Comparison of ENCODE assay signal across 20 cellular contexts in genomic region chr1:6487804-6488484, GRCh38. TPM values are rescaled to one million over a fixed set of nuclear protein-coding genes. Genes with fewer than 3 reads are reported as not detected.
A peak's percentile ranks its signal among the peaks of the same experiment; 100 is the strongest.
DNase-seq lines count a peak whose midpoint lies in the region; ATAC-seq, FAIRE-seq and TF ChIP-seq lines count a peak whose summit lies in the region.
"Had no signal": no experiment of that assay in that cellular context is flagged by ENCODE, and none has a peak within 500 bp of the region (broad histone marks: within the 10 kb centered on the region; RNA-seq: fewer than 3 reads in every experiment).

No MANE protein-coding gene starts in this region.

- peaks cover 4% of the 10 kb centered on the region for H3K27me3 Mint-ChIP-seq in type B pancreatic cell
- H3K27me3 Mint-ChIP-seq in activated T-cell treated with anti-CD3 and anti-CD28 coated beads, Interleukin-2, amount 50 U/mL, for 24 hours: peaks cover 39% of the 10 kb centered on the region
- peaks cover 5 to 37% (median 21%) of the 10 kb centered on the region in 5 donors for H3K27me3 Mint-ChIP-seq in naive thymus-derived CD8-positive, alpha-beta T cell

- no peaks in the 10 kb centered on the region for H4K20me1 ChIP-seq in keratinocyte (ENCODE audit: control insufficient read depth, extremely low read depth, insufficient read depth, low read length)

- no peaks in the 10 kb centered on the region for H3K9me3 ChIP-seq in RWPE2 (ENCODE audit: severe bottlenecking)
- no peaks in the 10 kb centered on the region for H3K9me3 ChIP-seq in keratinocyte (ENCODE audit: control insufficient read depth, low read depth, low read length)

- peak overlapping the region; percentile 62 for H3K4me3 Mint-ChIP-seq in type B pancreatic cell
- no peak overlapping the region for H3K4me3 Mint-ChIP-seq in stimulated activated effector memory CD8-positive, alpha-beta T cell treated with anti-CD3 and anti-CD28 coated beads, Interleukin-12 subunit alpha, Interleukin-12 subunit beta, amount 100 ng/mL, for 72 hours
- no peak overlapping the region for H3K4me3 Mint-ChIP-seq in activated T-cell treated with anti-CD3 and anti-CD28 coated beads, Interleukin-2, amount 50 U/mL, for 24 hours
- H3K4me3 Mint-ChIP-seq in naive thymus-derived CD8-positive, alpha-beta T cell: peak overlapping the region in 1 of 10 donors; percentile 22
- H3K4me3 Mint-ChIP-seq: H9 had no signal

- FAIRE-seq in bronchial epithelial cell (lab: Jason Lieb, UNC) (peak; percentile 36), keratinocyte (lab: Jason Lieb, UNC) (no peak)
- FAIRE-seq: GM19239 had no signal

- no peak overlapping the region for H2AFZ ChIP-seq in keratinocyte (ENCODE audit: control insufficient read depth, low read length)

- no peak for ATAC-seq in RWPE2 (ENCODE audit: low read depth)
- ATAC-seq in stimulated activated effector memory CD8-positive, alpha-beta T cell treated with anti-CD3 and anti-CD28 coated beads, Interleukin-12 subunit alpha, Interleukin-12 subunit beta, amount 100 ng/mL, for 72 hours: no peak
- no peak for ATAC-seq in naive thymus-derived CD8-positive, alpha-beta T cell

- H3K27ac ChIP-seq in RWPE2 (ENCODE audit: poor library complexity, severe bottlenecking) (peak overlapping the region; percentile 99), keratinocyte (ENCODE audit: control insufficient read depth, insufficient read depth, low read length) (peak overlapping the region; percentile 100)

- no peaks in the 10 kb centered on the region for H3K36me3 Mint-ChIP-seq in type B pancreatic cell
- no peaks in the 10 kb centered on the region for H3K36me3 Mint-ChIP-seq in stimulated activated effector memory CD8-positive, alpha-beta T cell treated with anti-CD3 and anti-CD28 coated beads, Interleukin-12 subunit alpha, Interleukin-12 subunit beta, amount 100 ng/mL, for 72 hours
- H3K36me3 Mint-ChIP-seq in activated T-cell treated with anti-CD3 and anti-CD28 coated beads, Interleukin-2, amount 50 U/mL, for 24 hours (ENCODE audit: low read depth): no peaks in the 10 kb centered on the region
- peaks cover 0 to 3% (median 0%) of the 10 kb centered on the region in 3 donors for H3K36me3 Mint-ChIP-seq in naive thymus-derived CD8-positive, alpha-beta T cell

- peaks cover 27% of the 10 kb centered on the region for H3K4me1 ChIP-seq in RWPE2 (ENCODE audit: insufficient read depth, poor library complexity, severe bottlenecking)
- H3K4me1 ChIP-seq in keratinocyte (ENCODE audit: control insufficient read depth, extremely low read depth, insufficient read depth, low read length): peaks cover 60% of the 10 kb centered on the region

- H3K9ac ChIP-seq in keratinocyte (ENCODE audit: control insufficient read depth, extremely low read depth, insufficient read depth, low read length): peak overlapping the region; percentile 100

- no peaks in the 10 kb centered on the region for H3K9me3 Mint-ChIP-seq in type B pancreatic cell
- no peaks in the 10 kb centered on the region for H3K9me3 Mint-ChIP-seq in stimulated activated effector memory CD8-positive, alpha-beta T cell treated with anti-CD3 and anti-CD28 coated beads, Interleukin-12 subunit alpha, Interleukin-12 subunit beta, amount 100 ng/mL, for 72 hours
- H3K9me3 Mint-ChIP-seq in activated T-cell treated with anti-CD3 and anti-CD28 coated beads, Interleukin-2, amount 50 U/mL, for 24 hours: no peaks in the 10 kb centered on the region
- no peaks in the 10 kb centered on the region for H3K9me3 Mint-ChIP-seq in naive thymus-derived CD8-positive, alpha-beta T cell
- H3K9me3 Mint-ChIP-seq: CD4-positive, alpha-beta memory T cell; H9 had no signal

- H3K4me3 ChIP-seq in RWPE2 (ENCODE audit: severe bottlenecking): no peak overlapping the region
- H3K4me3 ChIP-seq in bronchial epithelial cell (ENCODE audit: low read depth, low read length): no peak overlapping the region
- H3K4me3 ChIP-seq in keratinocyte (ENCODE audit: control insufficient read depth in 2 of 3, extremely low read depth in 1 of 3, insufficient read depth in 2 of 3, low read depth in 1 of 3, low read length in 3 of 3): peak overlapping the region in 2 of 3 experiments; percentile 16 to 57

- dilution Hi-C loops in keratinocyte (cut with MboI; ENCODE audit: extremely low pct_ligation_motif_present, low sequenced_read_pairs): no loop called here

- DNase-seq in RWPE2 (ENCODE audit: low spot score): no peak
- no peak for DNase-seq in bronchial epithelial cell (ENCODE audit: low read depth)
- no peak for DNase-seq in keratinocyte (ENCODE audit: low read depth, low spot score)
- DNase-seq in type B pancreatic cell (ENCODE audit: extremely low spot score, unreplicated experiment): no peak
- DNase-seq in stimulated activated effector memory CD8-positive, alpha-beta T cell treated with anti-CD3 and anti-CD28 coated beads, Interleukin-12 subunit alpha, Interleukin-12 subunit beta, amount 100 ng/mL, for 72 hours (ENCODE audit: low spot score in 2 of 2): no peak
- DNase-seq in activated T-cell treated with anti-CD3 and anti-CD28 coated beads, Interleukin-2, amount 50 U/mL, for 24 hours: no peak
- DNase-seq in naive thymus-derived CD8-positive, alpha-beta T cell: no peak
- DNase-seq: ACHN; Calu3; CD4-positive, alpha-beta memory T cell; DMS53; H9; IMR-90; Kasumi-1; NCI-H1105; NCI-H1694; NCI-H446; NCI-H69; SIG-M5 had no signal

- H3K4me1 Mint-ChIP-seq in type B pancreatic cell (ENCODE audit: unreplicated experiment): peaks cover 29% of the 10 kb centered on the region
- H3K4me1 Mint-ChIP-seq in stimulated activated effector memory CD8-positive, alpha-beta T cell treated with anti-CD3 and anti-CD28 coated beads, Interleukin-12 subunit alpha, Interleukin-12 subunit beta, amount 100 ng/mL, for 72 hours: peaks cover 26% of the 10 kb centered on the region
- H3K4me1 Mint-ChIP-seq in activated T-cell treated with anti-CD3 and anti-CD28 coated beads, Interleukin-2, amount 50 U/mL, for 24 hours (ENCODE audit: low read depth): peaks cover 17% of the 10 kb centered on the region
- H3K4me1 Mint-ChIP-seq in naive thymus-derived CD8-positive, alpha-beta T cell: peaks cover 20 to 38% (median 24%) of the 10 kb centered on the region in 4 donors

- H3K4me2 ChIP-seq in keratinocyte (ENCODE audit: control insufficient read depth, extremely low read depth, insufficient read depth, low read depth, low read length): peak overlapping the region; percentile 99

- no peak for TF ChIP-seq CTCF in RWPE2 (IDR thresholded peaks at IDR 0.05; ENCODE audit: poor library complexity, severe bottlenecking)
- TF ChIP-seq CTCF in bronchial epithelial cell (IDR thresholded peaks at IDR 0.05; ENCODE audit: insufficient read depth, low read length, severe bottlenecking): no peak
- TF ChIP-seq CTCF in keratinocyte (optimal IDR thresholded peaks at IDR 0.05 in 1 of 3, IDR thresholded peaks at IDR 0.05 in 1 of 3, conservative IDR thresholded peaks at IDR 0.05 in 1 of 3; ENCODE audit: extremely low read depth in 1 of 3, insufficient read depth in 2 of 3, low read length in 3 of 3): no peak
- no peak for TF ChIP-seq CTCF in type B pancreatic cell (conservative IDR thresholded peaks at IDR 0.05)

- POLR2A ChIA-PET in naive thymus-derived CD8-positive, alpha-beta T cell (lab: Charles Lee): interaction anchor here (5.3 to 6.2 kb wide), 2 partner anchors 27 to 66 kb away, joined by 30 to 43 read pairs; partner anchors contain the start of genes NOL9 and TAS1R1

- H3K9me1 ChIP-seq in keratinocyte (ENCODE audit: control insufficient read depth, extremely low read depth, insufficient read depth, low read length): no peaks in the 10 kb centered on the region

- H3K27me3 ChIP-seq in RWPE2 (ENCODE audit: insufficient read depth, poor library complexity, severe bottlenecking) (no peaks in the 10 kb centered on the region), bronchial epithelial cell (ENCODE audit: control insufficient read depth, insufficient read depth, low read length) (no peaks in the 10 kb centered on the region), keratinocyte (ENCODE audit: control insufficient read depth, extremely low read depth, insufficient read depth, low read length) (no peaks in the 10 kb centered on the region)

- H3K36me3 ChIP-seq in RWPE2 (ENCODE audit: low read depth) (peaks cover 4% of the 10 kb centered on the region), bronchial epithelial cell (ENCODE audit: control insufficient read depth, insufficient read depth, low read length) (peaks cover 12% of the 10 kb centered on the region), keratinocyte (ENCODE audit: control insufficient read depth in 2 of 2, extremely low read depth in 1 of 2, insufficient read depth in 2 of 2, low read length in 2 of 2) (peaks cover 1 to 22% of the 10 kb centered on the region in 2 experiments)

- H3K79me2 ChIP-seq in keratinocyte (ENCODE audit: control insufficient read depth, insufficient read depth, low read length): peaks cover 27% of the 10 kb centered on the region

- H3K27ac Mint-ChIP-seq in type B pancreatic cell: no peak overlapping the region
- H3K27ac Mint-ChIP-seq in stimulated activated effector memory CD8-positive, alpha-beta T cell treated with anti-CD3 and anti-CD28 coated beads, Interleukin-12 subunit alpha, Interleukin-12 subunit beta, amount 100 ng/mL, for 72 hours: no peak overlapping the region
- H3K27ac Mint-ChIP-seq in activated T-cell treated with anti-CD3 and anti-CD28 coated beads, Interleukin-2, amount 50 U/mL, for 24 hours: no peak overlapping the region
- H3K27ac Mint-ChIP-seq in naive thymus-derived CD8-positive, alpha-beta T cell: peak overlapping the region in 1 of 10 donors; percentile 72
- H3K27ac Mint-ChIP-seq: H9 had no signal

RNA-seq across cellular contexts. Expression of gene PLEKHG5, which starts 3.5 kb away (rescaled TPM):
- total RNA-seq in bronchial epithelial cell (42.9 and 45.2 TPM in 2 replicates), type B pancreatic cell (ENCODE audit: low replicate concordance) (28.5 and 30.6 TPM in 2 replicates)
- 11.8 to 27.7 TPM (median 13.4 TPM) in 3 replicates for polyA plus RNA-seq in keratinocyte
- polyA plus RNA-seq in keratinocyte (2011; ENCODE audit: low read depth): 9.4 TPM
- polyA plus RNA-seq in keratinocyte (2011; cell fraction: cytosol; rRNA removed): 5.3 and 11.5 TPM in 2 replicates
- 67.6 and 102 TPM in 2 replicates for polyA plus RNA-seq in keratinocyte (2011; cell fraction: nucleus; rRNA removed)
- polyA plus RNA-seq in keratinocyte (2012; ENCODE audit: low replicate concordance): 20.7 and 21.6 TPM in 2 replicates
- 14.1 to 17.2 TPM (median 15.1 TPM) in 3 replicates for polyA minus RNA-seq in keratinocyte
- 19.6 TPM for polyA minus RNA-seq in keratinocyte (2011; cell fraction: cytosol; rRNA and poly(A)+ RNA removed)
- 41.2 and 42.0 TPM in 2 replicates for polyA minus RNA-seq in keratinocyte (2011; cell fraction: nucleus; rRNA and poly(A)+ RNA removed)
- 1 to 10 TPM; 6.3 to 7.0 TPM for total RNA-seq in naive thymus-derived CD8-positive, alpha-beta T cell
- 1 to 10 TPM in 1 of 3 donors, under 1 TPM in 2; 0.57 to 1.4 (median 0.59) TPM for polyA plus RNA-seq in naive thymus-derived CD8-positive, alpha-beta T cell

RNA-seq across cellular contexts. Expression of gene TNFRSF25, which starts 22.0 kb away (rescaled TPM):
- total RNA-seq in bronchial epithelial cell: 20.5 and 30.3 TPM in 2 replicates
- polyA plus RNA-seq in keratinocyte: 12.2 to 35.8 TPM (median 12.4 TPM) in 3 replicates
- polyA plus RNA-seq in keratinocyte (2011; ENCODE audit: low read depth): 7.1 TPM
- 3.6 and 6.6 TPM in 2 replicates for polyA plus RNA-seq in keratinocyte (2011; cell fraction: cytosol; rRNA removed)
- 100 and 140 TPM in 2 replicates for polyA plus RNA-seq in keratinocyte (2011; cell fraction: nucleus; rRNA removed)
- 16.7 and 29.9 TPM in 2 replicates for polyA plus RNA-seq in keratinocyte (2012; ENCODE audit: low replicate concordance)
- polyA minus RNA-seq in keratinocyte: 11.3 to 20.1 TPM (median 11.4 TPM) in 3 replicates
- polyA minus RNA-seq in keratinocyte (2011; cell fraction: cytosol; rRNA and poly(A)+ RNA removed): 6.1 TPM
- polyA minus RNA-seq in keratinocyte (2011; cell fraction: nucleus; rRNA and poly(A)+ RNA removed): 17.1 and 23.7 TPM in 2 replicates
- 27.0 and 29.4 TPM in 2 replicates for total RNA-seq in type B pancreatic cell (ENCODE audit: low replicate concordance)
- total RNA-seq in naive thymus-derived CD8-positive, alpha-beta T cell: 100 to 1,000 TPM; 378 to 381 TPM
- polyA plus RNA-seq in naive thymus-derived CD8-positive, alpha-beta T cell: 10 to 100 TPM in 2 of 3 donors, 1 to 10 TPM in 1; 7.2 to 28.7 (median 10.6) TPM

Comparison
In these comparisons a context has a peak if more than half of its experiments do, and no peak if none do; other contexts are left out.
1. H3K4me3 ChIP-seq: peak in keratinocyte (2 of 3); none in RWPE2 (single experiment) and bronchial epithelial cell (single experiment).
2. RNA of gene TNFRSF25, which starts 22.0 kb away (total RNA-seq): 378 to 381 TPM in naive thymus-derived CD8-positive, alpha-beta T cell; 27.0 to 29.4 TPM in type B pancreatic cell and 20.5 to 30.3 TPM in bronchial epithelial cell; every median in the first group is over 10 times any median in the second.